Comparison of ENCODE assay signal across 1 cellular context in the genomic region with DNA sequence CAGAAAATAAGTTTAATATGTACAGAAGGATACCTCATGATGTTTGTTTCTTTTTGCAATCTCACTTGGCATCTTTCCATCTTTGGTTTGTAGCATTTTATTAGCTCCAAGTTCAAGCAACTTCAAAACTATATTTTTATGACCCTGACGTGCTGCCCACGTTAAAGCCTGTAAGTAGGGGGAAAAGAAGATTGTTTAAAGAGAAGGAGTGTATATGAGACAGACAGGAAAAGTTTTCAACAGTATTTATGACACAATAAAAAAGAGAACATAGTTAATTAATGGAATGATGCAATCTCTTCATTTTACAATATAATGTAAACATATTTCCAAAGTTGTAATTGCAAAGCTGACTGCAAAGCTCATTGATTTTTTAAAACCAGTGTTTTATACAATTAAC.
TF ChIP-seq lines count a peak whose summit lies in the region.

No MANE protein-coding gene starts in this region.

TF ChIP-seq in HEK293, 187 proteins besides CTCF, POLR2A, EP300 and RAD21 (continued from another document):
- TF ChIP-seq, protein P1, sequence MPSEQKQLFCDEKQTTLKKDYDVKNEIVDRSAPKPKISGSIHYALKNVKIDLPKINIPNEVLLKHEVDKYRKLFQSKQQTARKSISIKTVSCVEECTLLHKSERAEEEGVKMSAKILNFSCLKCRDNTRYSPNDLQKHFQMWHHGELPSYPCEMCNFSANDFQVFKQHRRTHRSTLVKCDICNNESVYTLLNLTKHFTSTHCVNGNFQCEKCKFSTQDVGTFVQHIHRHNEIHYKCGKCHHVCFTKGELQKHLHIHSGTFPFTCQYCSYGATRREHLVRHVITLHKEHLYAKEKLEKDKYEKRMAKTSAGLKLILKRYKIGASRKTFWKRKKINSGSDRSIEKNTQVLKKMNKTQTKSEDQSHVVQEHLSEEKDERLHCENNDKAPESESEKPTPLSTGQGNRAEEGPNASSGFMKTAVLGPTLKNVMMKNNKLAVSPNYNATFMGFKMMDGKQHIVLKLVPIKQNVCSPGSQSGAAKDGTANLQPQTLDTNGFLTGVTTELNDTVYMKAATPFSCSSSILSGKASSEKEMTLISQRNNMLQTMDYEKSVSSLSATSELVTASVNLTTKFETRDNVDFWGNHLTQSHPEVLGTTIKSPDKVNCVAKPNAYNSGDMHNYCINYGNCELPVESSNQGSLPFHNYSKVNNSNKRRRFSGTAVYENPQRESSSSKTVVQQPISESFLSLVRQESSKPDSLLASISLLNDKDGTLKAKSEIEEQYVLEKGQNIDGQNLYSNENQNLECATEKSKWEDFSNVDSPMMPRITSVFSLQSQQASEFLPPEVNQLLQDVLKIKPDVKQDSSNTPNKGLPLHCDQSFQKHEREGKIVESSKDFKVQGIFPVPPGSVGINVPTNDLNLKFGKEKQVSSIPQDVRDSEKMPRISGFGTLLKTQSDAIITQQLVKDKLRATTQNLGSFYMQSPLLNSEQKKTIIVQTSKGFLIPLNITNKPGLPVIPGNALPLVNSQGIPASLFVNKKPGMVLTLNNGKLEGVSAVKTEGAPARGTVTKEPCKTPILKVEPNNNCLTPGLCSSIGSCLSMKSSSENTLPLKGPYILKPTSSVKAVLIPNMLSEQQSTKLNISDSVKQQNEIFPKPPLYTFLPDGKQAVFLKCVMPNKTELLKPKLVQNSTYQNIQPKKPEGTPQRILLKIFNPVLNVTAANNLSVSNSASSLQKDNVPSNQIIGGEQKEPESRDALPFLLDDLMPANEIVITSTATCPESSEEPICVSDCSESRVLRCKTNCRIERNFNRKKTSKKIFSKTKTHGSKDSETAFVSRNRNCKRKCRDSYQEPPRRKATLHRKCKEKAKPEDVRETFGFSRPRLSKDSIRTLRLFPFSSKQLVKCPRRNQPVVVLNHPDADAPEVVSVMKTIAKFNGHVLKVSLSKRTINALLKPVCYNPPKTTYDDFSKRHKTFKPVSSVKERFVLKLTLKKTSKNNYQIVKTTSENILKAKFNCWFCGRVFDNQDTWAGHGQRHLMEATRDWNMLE (tag by site-specific recombination; conservative IDR thresholded peaks at IDR 0.05; ENCODE audit: low read depth), result no peak
- TF ChIP-seq, protein P2, sequence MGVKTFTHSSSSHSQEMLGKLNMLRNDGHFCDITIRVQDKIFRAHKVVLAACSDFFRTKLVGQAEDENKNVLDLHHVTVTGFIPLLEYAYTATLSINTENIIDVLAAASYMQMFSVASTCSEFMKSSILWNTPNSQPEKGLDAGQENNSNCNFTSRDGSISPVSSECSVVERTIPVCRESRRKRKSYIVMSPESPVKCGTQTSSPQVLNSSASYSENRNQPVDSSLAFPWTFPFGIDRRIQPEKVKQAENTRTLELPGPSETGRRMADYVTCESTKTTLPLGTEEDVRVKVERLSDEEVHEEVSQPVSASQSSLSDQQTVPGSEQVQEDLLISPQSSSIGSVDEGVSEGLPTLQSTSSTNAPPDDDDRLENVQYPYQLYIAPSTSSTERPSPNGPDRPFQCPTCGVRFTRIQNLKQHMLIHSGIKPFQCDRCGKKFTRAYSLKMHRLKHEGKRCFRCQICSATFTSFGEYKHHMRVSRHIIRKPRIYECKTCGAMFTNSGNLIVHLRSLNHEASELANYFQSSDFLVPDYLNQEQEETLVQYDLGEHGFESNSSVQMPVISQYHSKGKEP (tag by site-specific recombination; IDR thresholded peaks at IDR 0.05), result peak; percentile 82
- no peak for TF ChIP-seq ZFP69B (tag by site-specific recombination; IDR thresholded peaks at IDR 0.05)
- no peak for TF ChIP-seq ZNF433 (tag by site-specific recombination; IDR thresholded peaks at IDR 0.05; ENCODE audit: low read depth)
- TF ChIP-seq, protein P3, sequence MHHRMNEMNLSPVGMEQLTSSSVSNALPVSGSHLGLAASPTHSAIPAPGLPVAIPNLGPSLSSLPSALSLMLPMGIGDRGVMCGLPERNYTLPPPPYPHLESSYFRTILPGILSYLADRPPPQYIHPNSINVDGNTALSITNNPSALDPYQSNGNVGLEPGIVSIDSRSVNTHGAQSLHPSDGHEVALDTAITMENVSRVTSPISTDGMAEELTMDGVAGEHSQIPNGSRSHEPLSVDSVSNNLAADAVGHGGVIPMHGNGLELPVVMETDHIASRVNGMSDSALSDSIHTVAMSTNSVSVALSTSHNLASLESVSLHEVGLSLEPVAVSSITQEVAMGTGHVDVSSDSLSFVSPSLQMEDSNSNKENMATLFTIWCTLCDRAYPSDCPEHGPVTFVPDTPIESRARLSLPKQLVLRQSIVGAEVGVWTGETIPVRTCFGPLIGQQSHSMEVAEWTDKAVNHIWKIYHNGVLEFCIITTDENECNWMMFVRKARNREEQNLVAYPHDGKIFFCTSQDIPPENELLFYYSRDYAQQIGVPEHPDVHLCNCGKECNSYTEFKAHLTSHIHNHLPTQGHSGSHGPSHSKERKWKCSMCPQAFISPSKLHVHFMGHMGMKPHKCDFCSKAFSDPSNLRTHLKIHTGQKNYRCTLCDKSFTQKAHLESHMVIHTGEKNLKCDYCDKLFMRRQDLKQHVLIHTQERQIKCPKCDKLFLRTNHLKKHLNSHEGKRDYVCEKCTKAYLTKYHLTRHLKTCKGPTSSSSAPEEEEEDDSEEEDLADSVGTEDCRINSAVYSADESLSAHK (tag by site-specific recombination; IDR thresholded peaks at IDR 0.05), result peak; percentile 78
- peak; percentile 49; the same call in 1 of the 2 replicates for TF ChIP-seq ZXDB (tag by site-specific recombination; IDR thresholded peaks at IDR 0.05)
- no peak for TF ChIP-seq ZNF292 (tag by site-specific recombination; IDR thresholded peaks at IDR 0.05; ENCODE audit: borderline replicate concordance, low read depth)
- TF ChIP-seq IKZF3 (tag by site-specific recombination; IDR thresholded peaks at IDR 0.05), result peak; percentile 83
- TF ChIP-seq, protein P4, sequence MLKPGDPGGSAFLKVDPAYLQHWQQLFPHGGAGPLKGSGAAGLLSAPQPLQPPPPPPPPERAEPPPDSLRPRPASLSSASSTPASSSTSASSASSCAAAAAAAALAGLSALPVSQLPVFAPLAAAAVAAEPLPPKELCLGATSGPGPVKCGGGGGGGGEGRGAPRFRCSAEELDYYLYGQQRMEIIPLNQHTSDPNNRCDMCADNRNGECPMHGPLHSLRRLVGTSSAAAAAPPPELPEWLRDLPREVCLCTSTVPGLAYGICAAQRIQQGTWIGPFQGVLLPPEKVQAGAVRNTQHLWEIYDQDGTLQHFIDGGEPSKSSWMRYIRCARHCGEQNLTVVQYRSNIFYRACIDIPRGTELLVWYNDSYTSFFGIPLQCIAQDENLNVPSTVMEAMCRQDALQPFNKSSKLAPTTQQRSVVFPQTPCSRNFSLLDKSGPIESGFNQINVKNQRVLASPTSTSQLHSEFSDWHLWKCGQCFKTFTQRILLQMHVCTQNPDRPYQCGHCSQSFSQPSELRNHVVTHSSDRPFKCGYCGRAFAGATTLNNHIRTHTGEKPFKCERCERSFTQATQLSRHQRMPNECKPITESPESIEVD (tag by site-specific recombination; IDR thresholded peaks at IDR 0.05), result peak; percentile 94
- no peak for TF ChIP-seq KLF9 (tag by site-specific recombination; IDR thresholded peaks at IDR 0.05; ENCODE audit: low read depth)
- TF ChIP-seq TCF7L2 (IDR thresholded peaks at IDR 0.05; ENCODE audit: borderline replicate concordance, low read depth, low read length), result peak; percentile 39; the same call in 1 of the 2 replicates
- peak; percentile 49; the same call in 1 of the 2 replicates for TF ChIP-seq ZSCAN30 (tag by site-specific recombination; IDR thresholded peaks at IDR 0.05)
- TF ChIP-seq HOXD13 (CRISPR knock-in tag; IDR thresholded peaks at IDR 0.05; ENCODE audit: borderline replicate concordance), result 0 out of 2 replicates have a peak, but pooled peaks have one; percentile 58
- TF ChIP-seq KLF10 (tag by site-specific recombination; IDR thresholded peaks at IDR 0.05), result peak; percentile 54; the same call in 1 of the 2 replicates
- TF ChIP-seq, protein P5, sequence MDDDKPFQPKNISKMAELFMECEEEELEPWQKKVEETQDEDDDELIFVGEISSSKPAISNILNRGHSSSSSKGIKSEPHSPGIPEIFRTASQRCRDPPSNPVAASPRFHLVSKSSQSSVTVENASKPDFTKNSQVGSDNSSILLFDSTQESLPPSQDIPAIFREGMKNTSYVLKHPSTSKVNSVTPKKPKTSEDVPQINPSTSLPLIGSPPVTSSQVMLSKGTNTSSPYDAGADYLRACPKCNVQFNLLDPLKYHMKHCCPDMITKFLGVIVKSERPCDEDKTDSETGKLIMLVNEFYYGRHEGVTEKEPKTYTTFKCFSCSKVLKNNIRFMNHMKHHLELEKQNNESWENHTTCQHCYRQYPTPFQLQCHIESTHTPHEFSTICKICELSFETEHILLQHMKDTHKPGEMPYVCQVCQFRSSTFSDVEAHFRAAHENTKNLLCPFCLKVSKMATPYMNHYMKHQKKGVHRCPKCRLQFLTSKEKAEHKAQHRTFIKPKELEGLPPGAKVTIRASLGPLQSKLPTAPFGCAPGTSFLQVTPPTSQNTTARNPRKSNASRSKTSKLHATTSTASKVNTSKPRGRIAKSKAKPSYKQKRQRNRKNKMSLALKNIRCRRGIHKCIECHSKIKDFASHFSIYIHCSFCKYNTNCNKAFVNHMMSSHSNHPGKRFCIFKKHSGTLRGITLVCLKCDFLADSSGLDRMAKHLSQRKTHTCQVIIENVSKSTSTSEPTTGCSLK (tag by site-specific recombination; IDR thresholded peaks at IDR 0.05), result no peak
- TF ChIP-seq KLF1 (tag by site-specific recombination; IDR thresholded peaks at IDR 0.05), result no peak
- peak; percentile 61; the same call in 1 of the 2 replicates for TF ChIP-seq SP7 (tag by site-specific recombination; IDR thresholded peaks at IDR 0.05)
- peak; percentile 81 for TF ChIP-seq ZNF843 (tag by site-specific recombination; IDR thresholded peaks at IDR 0.05)
- peak; percentile 48; the same call in 1 of the 2 replicates for TF ChIP-seq ZNF629 (tag by site-specific recombination; IDR thresholded peaks at IDR 0.05)
- 0 out of 2 replicates have a peak, but pooled peaks have one; percentile 33 for TF ChIP-seq ZEB2 (tag by site-specific recombination; IDR thresholded peaks at IDR 0.05)
- TF ChIP-seq, protein P6, sequence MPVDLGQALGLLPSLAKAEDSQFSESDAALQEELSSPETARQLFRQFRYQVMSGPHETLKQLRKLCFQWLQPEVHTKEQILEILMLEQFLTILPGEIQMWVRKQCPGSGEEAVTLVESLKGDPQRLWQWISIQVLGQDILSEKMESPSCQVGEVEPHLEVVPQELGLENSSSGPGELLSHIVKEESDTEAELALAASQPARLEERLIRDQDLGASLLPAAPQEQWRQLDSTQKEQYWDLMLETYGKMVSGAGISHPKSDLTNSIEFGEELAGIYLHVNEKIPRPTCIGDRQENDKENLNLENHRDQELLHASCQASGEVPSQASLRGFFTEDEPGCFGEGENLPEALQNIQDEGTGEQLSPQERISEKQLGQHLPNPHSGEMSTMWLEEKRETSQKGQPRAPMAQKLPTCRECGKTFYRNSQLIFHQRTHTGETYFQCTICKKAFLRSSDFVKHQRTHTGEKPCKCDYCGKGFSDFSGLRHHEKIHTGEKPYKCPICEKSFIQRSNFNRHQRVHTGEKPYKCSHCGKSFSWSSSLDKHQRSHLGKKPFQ (tag by site-specific recombination; IDR thresholded peaks at IDR 0.05), result peak; percentile 31; the same call in 1 of the 2 replicates
- TF ChIP-seq, protein P7, sequence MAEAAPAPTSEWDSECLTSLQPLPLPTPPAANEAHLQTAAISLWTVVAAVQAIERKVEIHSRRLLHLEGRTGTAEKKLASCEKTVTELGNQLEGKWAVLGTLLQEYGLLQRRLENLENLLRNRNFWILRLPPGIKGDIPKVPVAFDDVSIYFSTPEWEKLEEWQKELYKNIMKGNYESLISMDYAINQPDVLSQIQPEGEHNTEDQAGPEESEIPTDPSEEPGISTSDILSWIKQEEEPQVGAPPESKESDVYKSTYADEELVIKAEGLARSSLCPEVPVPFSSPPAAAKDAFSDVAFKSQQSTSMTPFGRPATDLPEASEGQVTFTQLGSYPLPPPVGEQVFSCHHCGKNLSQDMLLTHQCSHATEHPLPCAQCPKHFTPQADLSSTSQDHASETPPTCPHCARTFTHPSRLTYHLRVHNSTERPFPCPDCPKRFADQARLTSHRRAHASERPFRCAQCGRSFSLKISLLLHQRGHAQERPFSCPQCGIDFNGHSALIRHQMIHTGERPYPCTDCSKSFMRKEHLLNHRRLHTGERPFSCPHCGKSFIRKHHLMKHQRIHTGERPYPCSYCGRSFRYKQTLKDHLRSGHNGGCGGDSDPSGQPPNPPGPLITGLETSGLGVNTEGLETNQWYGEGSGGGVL (tag by site-specific recombination; IDR thresholded peaks at IDR 0.05), result peak; percentile 15; the same call in 1 of the 2 replicates
- 0 out of 2 replicates have a peak, but pooled peaks have one; percentile 13 for TF ChIP-seq ZBTB8A (tag by site-specific recombination; IDR thresholded peaks at IDR 0.05)
- no peak for TF ChIP-seq ZNF530 (tag by site-specific recombination; IDR thresholded peaks at IDR 0.05; ENCODE audit: low read depth)
- peak; percentile 87 for TF ChIP-seq ZNF335 (tag by site-specific recombination; conservative IDR thresholded peaks at IDR 0.05)
- peak; percentile 86 for TF ChIP-seq WT1 (tag by site-specific recombination; IDR thresholded peaks at IDR 0.05)
- peak; percentile 86 for TF ChIP-seq OSR2 (tag by site-specific recombination; IDR thresholded peaks at IDR 0.05)
- TF ChIP-seq ZBTB17 (tag by site-specific recombination; IDR thresholded peaks at IDR 0.05), result peak; percentile 61
- TF ChIP-seq ZNF155 (tag by site-specific recombination; IDR thresholded peaks at IDR 0.05), result no peak
- TF ChIP-seq KLF8 (tag by site-specific recombination; IDR thresholded peaks at IDR 0.05), result peak; percentile 14; the same call in 1 of the 2 replicates
- TF ChIP-seq FEZF1 (tag by site-specific recombination; IDR thresholded peaks at IDR 0.05), result peak; percentile 73
- peak; percentile 43; the same call in 1 of the 2 replicates for TF ChIP-seq ZFHX2 (tag by site-specific recombination; conservative IDR thresholded peaks at IDR 0.05)
- TF ChIP-seq OVOL3 (tag by site-specific recombination; IDR thresholded peaks at IDR 0.05), result 0 out of 2 replicates have a peak, but pooled peaks have one; percentile 51
- TF ChIP-seq ZNF366 (tag by site-specific recombination; conservative IDR thresholded peaks at IDR 0.05), result 0 out of 2 replicates have a peak, but pooled peaks have one; percentile 36
